ENCODE assay signal across 21 cellular contexts in genomic region chr14:88597601-88598000, GRCh38. TPM values are rescaled to one million over a fixed set of nuclear protein-coding genes. Genes with fewer than 3 reads are reported as not detected.
"Had no signal": no experiment of that assay in that cellular context is flagged by ENCODE, and none has a peak within 500 bp of the region (broad histone marks: within the 10 kb centered on the region; RNA-seq: fewer than 3 reads in every experiment).

No MANE protein-coding gene starts in this region.

- H3K4me3 Mint-ChIP-seq: activated CD4-positive, alpha-beta memory T cell treated with anti-CD3 and anti-CD28 coated beads, Interleukin-2, amount 10 ng/mL, durations not matched to agents 7 days and 5 days; activated CD4-positive, alpha-beta T cell treated with anti-CD3 and anti-CD28 coated beads, Interleukin-2, amount 10 ng/mL, durations not matched to agents 24 days and 14 days; activated naive CD8-positive, alpha-beta T cell; activated T-cell treated with anti-CD3 and anti-CD28 coated beads, Interleukin-2, amount 50 U/mL, for 72 hours; naive thymus-derived CD4-positive, alpha-beta T cell; T-helper 2 cell treated with Interferon-gamma antibody and Interleukin-4, amounts not matched to agents 5 μg/mL and 100 μg/mL, for 36 hours had no signal

- ATAC-seq: activated CD4-positive, CD25-positive, alpha-beta regulatory T cell treated with anti-CD3 and anti-CD28 coated beads, Interleukin-2, amount 50 U/mL, for 24 hours; naive thymus-derived CD4-positive, alpha-beta T cell had no signal

- H3K27ac ChIP-seq: left lung, testis, VCaP had no signal

- H3K27ac Mint-ChIP-seq: activated CD4-positive, alpha-beta memory T cell treated with anti-CD3 and anti-CD28 coated beads, Interleukin-2, amount 10 ng/mL, durations not matched to agents 7 days and 5 days; activated naive CD8-positive, alpha-beta T cell; activated T-cell treated with anti-CD3 and anti-CD28 coated beads, Interleukin-2, amount 50 U/mL, for 72 hours had no signal

- H3K4me3 ChIP-seq: left lung, lung, testis had no signal

- H3K27me3 Mint-ChIP-seq: activated CD4-positive, alpha-beta memory T cell treated with anti-CD3 and anti-CD28 coated beads, Interleukin-2, amount 10 ng/mL, durations not matched to agents 7 days and 5 days; activated CD4-positive, alpha-beta T cell treated with anti-CD3 and anti-CD28 coated beads, Interleukin-2, amount 10 ng/mL, durations not matched to agents 24 days and 14 days; activated naive CD8-positive, alpha-beta T cell; naive thymus-derived CD4-positive, alpha-beta T cell; progenitor cell of endocrine pancreas had no signal

- H3K4me1 ChIP-seq: left lung, testis had no signal

- DNase-seq: activated CD4-positive, alpha-beta memory T cell treated with anti-CD3 and anti-CD28 coated beads, Interleukin-2, amount 10 ng/mL, durations not matched to agents 7 days and 5 days; activated CD4-positive, alpha-beta T cell treated with anti-CD3 and anti-CD28 coated beads, Interleukin-2, amount 10 ng/mL, durations not matched to agents 24 days and 14 days; activated effector memory CD4-positive, alpha-beta T cell treated with anti-CD3 and anti-CD28 coated beads, Interleukin-2, amount 50 U/mL, for 16 hours; erythroblast; foreskin fibroblast; hippocampal formation; kidney glomerular epithelial cell; left lung; naive thymus-derived CD4-positive, alpha-beta T cell; SK-N-SH; stimulated activated CD4-positive, alpha-beta T cell treated with anti-CD3 and anti-CD28 coated beads, Interleukin-4, amount 100 ng/mL, for 1 hour; testis; trophoblast cell had no signal

- H3K9me3 Mint-ChIP-seq: activated CD4-positive, alpha-beta memory T cell treated with anti-CD3 and anti-CD28 coated beads, Interleukin-2, amount 10 ng/mL, durations not matched to agents 7 days and 5 days; activated CD4-positive, alpha-beta T cell treated with anti-CD3 and anti-CD28 coated beads, Interleukin-2, amount 10 ng/mL, durations not matched to agents 24 days and 14 days; activated T-cell treated with anti-CD3 and anti-CD28 coated beads, Interleukin-2, amount 50 U/mL, for 72 hours; naive thymus-derived CD4-positive, alpha-beta T cell; T-helper 2 cell treated with Interferon-gamma antibody and Interleukin-4, amounts not matched to agents 5 μg/mL and 100 μg/mL, for 36 hours had no signal

- FAIRE-seq: endometrium had no signal

- H3K27me3 ChIP-seq: left lung, testis had no signal

- H3K9me3 ChIP-seq: left lung, SK-N-SH, testis had no signal

RNA-seq across cellular contexts. Expression of gene PTPN21, which starts 42.8 kb away (rescaled TPM):
- total RNA-seq: activated CD4-positive, alpha-beta memory T cell treated with anti-CD3 and anti-CD28 coated beads, Interleukin-2, amount 10 ng/mL, durations not matched to agents 7 days and 5 days had no signal
- polyA plus RNA-seq: naive thymus-derived CD4-positive, alpha-beta T cell had no signal
